Comparison of ENCODE assay signal across 8 cellular contexts in the genomic region with DNA sequence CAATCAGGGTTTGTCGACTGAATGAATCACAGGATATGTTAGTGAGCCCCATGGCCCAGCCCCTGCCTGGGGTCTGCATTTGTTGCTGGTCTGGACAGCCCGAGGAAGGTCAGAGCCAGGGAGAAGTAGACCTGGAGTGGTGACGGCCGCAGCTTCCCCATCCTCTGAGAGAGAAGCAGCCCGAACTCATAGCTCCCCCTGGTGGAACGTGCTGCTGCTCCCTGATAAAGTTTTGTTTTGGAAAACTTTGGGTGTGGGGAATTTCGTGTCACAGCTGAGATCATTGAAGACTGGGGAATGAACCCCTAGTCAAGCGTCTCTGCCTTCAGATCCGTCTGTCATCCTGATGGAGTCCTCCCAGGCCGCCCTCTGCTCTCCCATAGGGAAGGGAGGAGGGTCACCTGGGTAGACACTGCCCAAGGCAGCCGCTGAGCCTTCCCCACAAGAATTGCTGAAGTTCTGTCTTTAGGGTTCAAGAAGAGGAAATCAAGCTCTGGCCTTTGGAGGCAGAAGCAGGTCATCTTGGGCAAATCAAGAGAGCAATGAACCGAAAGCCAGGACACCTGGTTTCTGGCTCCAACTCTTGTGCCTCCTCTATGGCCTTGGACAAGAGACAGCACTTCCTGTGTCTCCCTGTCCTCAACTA.
DNase-seq lines count a peak whose midpoint lies in the region; ATAC-seq and TF ChIP-seq lines count a peak whose summit lies in the region.

No MANE protein-coding gene starts in this region.

- H3K36me3 Mint-ChIP-seq in naive thymus-derived CD4-positive, alpha-beta T cell = no peaks in the 10 kb centered on the region
- H3K36me3 Mint-ChIP-seq in activated naive CD4-positive, alpha-beta T cell treated with anti-CD3 and anti-CD28 coated beads, Interleukin-2, amount 50 U/mL, for 72 hours = no peaks in the 10 kb centered on the region

- no peaks in the 10 kb centered on the region for H3K9me3 ChIP-seq in naive thymus-derived CD4-positive, alpha-beta T cell (ENCODE audit: control insufficient read depth in 2 of 3, low read length in 3 of 3)

- H3K4me1 Mint-ChIP-seq in naive thymus-derived CD4-positive, alpha-beta T cell = no peaks in the 10 kb centered on the region

- peaks cover 8 to 35% (median 26%) of the 10 kb centered on the region in 5 donors for H3K27me3 Mint-ChIP-seq in naive thymus-derived CD4-positive, alpha-beta T cell

- no peaks in the 10 kb centered on the region for H3K9me3 Mint-ChIP-seq in naive thymus-derived CD4-positive, alpha-beta T cell
- H3K9me3 Mint-ChIP-seq in activated naive CD4-positive, alpha-beta T cell treated with anti-CD3 and anti-CD28 coated beads, Interleukin-2, amount 50 U/mL, for 72 hours = no peaks in the 10 kb centered on the region

- H3K4me1 ChIP-seq in naive thymus-derived CD4-positive, alpha-beta T cell (ENCODE audit: control insufficient read depth in 2 of 2, insufficient read depth in 2 of 2, low read length in 2 of 2) = no peaks in the 10 kb centered on the region

- CTCF ChIA-PET in naive thymus-derived CD4-positive, alpha-beta T cell (lab: Charles Lee) = no interaction called here

- no peak overlapping the region for H3K4me3 ChIP-seq in epithelial cell of esophagus (ENCODE audit: low read length)
- no peak overlapping the region for H3K4me3 ChIP-seq in naive thymus-derived CD4-positive, alpha-beta T cell (ENCODE audit: low read length)

- no peak overlapping the region for H3K4me3 Mint-ChIP-seq in naive thymus-derived CD4-positive, alpha-beta T cell

- TF ChIP-seq CTCF in epithelial cell of esophagus (IDR thresholded peaks at IDR 0.05; ENCODE audit: insufficient read depth, low read depth, low read length, missing control alignments) = peak; percentile 67

- intact Hi-C loops in naive thymus-derived CD4-positive, alpha-beta T cell (cut with micrococcal nuclease) = loop anchor here in 1 of 2 donors (5.0 kb wide), 1 partner anchor 240 kb away; no protein-coding TSS in a partner anchor

- POLR2A ChIA-PET in naive thymus-derived CD4-positive, alpha-beta T cell (lab: Charles Lee) = no interaction called here

- DNase-seq in SIG-M5 treated with dmso at 0.1 percent for 504 hours (lab: John Stamatoyannopoulos, UW; ENCODE audit: unreplicated experiment) (peak; percentile 59), SIG-M5 (lab: John Stamatoyannopoulos, UW) (no peak), NOMO-1 treated with DMSO at 0.1 percent for 48 hours (lab: John Stamatoyannopoulos, UW; ENCODE audit: unreplicated experiment) (peak; percentile 31), epithelial cell of esophagus (ENCODE audit: low read depth) (peak; percentile 47)
- no peak for DNase-seq in naive thymus-derived CD4-positive, alpha-beta T cell
- DNase-seq in activated naive CD4-positive, alpha-beta T cell treated with anti-CD3 and anti-CD28 coated beads, Interleukin-2, amount 50 U/mL, for 72 hours (ENCODE audit: low spot score in 2 of 2) = no peak
- DNase-seq in activated CD4-positive, alpha-beta T cell treated with anti-CD3 and anti-CD28 coated beads for 4 hours = no peak

- H3K36me3 ChIP-seq in naive thymus-derived CD4-positive, alpha-beta T cell (ENCODE audit: control insufficient read depth in 2 of 3, insufficient read depth in 3 of 3, low read length in 3 of 3) = no peaks in the 10 kb centered on the region

- ATAC-seq in naive thymus-derived CD4-positive, alpha-beta T cell = peak; percentile 57
- no peak for ATAC-seq in HG03354 (IDR thresholded peaks at IDR 0.05; ENCODE audit: poor library complexity, severe bottlenecking, unreplicated experiment)
- no peak for ATAC-seq in activated naive CD4-positive, alpha-beta T cell treated with anti-CD3 and anti-CD28 coated beads, Interleukin-2, amount 50 U/mL, for 72 hours

- H3K27ac Mint-ChIP-seq in naive thymus-derived CD4-positive, alpha-beta T cell = no peak overlapping the region
- no peak overlapping the region for H3K27ac Mint-ChIP-seq in activated naive CD4-positive, alpha-beta T cell treated with anti-CD3 and anti-CD28 coated beads, Interleukin-2, amount 50 U/mL, for 72 hours

- no peak overlapping the region for H3K27ac ChIP-seq in naive thymus-derived CD4-positive, alpha-beta T cell (ENCODE audit: low read depth, low read length)

- H3K27me3 ChIP-seq in naive thymus-derived CD4-positive, alpha-beta T cell (ENCODE audit: control insufficient read depth in 2 of 2, insufficient read depth in 2 of 2, low read length in 2 of 2) = no peaks in the 10 kb centered on the region

Comparison
In these comparisons a context has a peak if more than half of its experiments do, and no peak if none do; other contexts are left out.
1. DNase-seq: peak in SIG-M5 treated with dmso at 0.1 percent for 504 hours (single experiment), NOMO-1 treated with DMSO at 0.1 percent for 48 hours (single experiment) and epithelial cell of esophagus (single experiment); none in SIG-M5 (single experiment), naive thymus-derived CD4-positive, alpha-beta T cell (0 of 9), activated naive CD4-positive, alpha-beta T cell treated with anti-CD3 and anti-CD28 coated beads, Interleukin-2, amount 50 U/mL, for 72 hours (0 of 2) and activated CD4-positive, alpha-beta T cell treated with anti-CD3 and anti-CD28 coated beads for 4 hours (0 of 2).